ENCODE assay signal across 8 cellular contexts in genomic region chr21:37563641-37564340, GRCh38.
DNase-seq lines count a peak whose midpoint lies in the region; ATAC-seq and TF ChIP-seq lines count a peak whose summit lies in the region.

No MANE protein-coding gene starts in this region.

- no peaks in the 10 kb centered on the region; the same call in 1 of the 2 replicates for H3K79me2 ChIP-seq in DND-41 (ENCODE audit: insufficient read depth, low read length)
- H3K79me2 ChIP-seq in PC-3 (ENCODE audit: low read length): no peaks in the 10 kb centered on the region

- H3K9me3 ChIP-seq in DND-41 (ENCODE audit: insufficient read depth, low read length, severe bottlenecking): no peaks in the 10 kb centered on the region
- no peaks in the 10 kb centered on the region for H3K9me3 ChIP-seq in PC-3 (ENCODE audit: low read length)
- no peaks in the 10 kb centered on the region for H3K9me3 ChIP-seq in esophagus squamous epithelium

- peak overlapping the region; percentile 66 for H3K9ac ChIP-seq in DND-41 (ENCODE audit: low read depth, low read length)
- H3K9ac ChIP-seq in PC-3 (ENCODE audit: low read length): peak overlapping the region; percentile 91

- peaks cover 32% of the 10 kb centered on the region for H3K4me1 ChIP-seq in DND-41 (ENCODE audit: insufficient read depth, low read length)
- peaks cover 22% of the 10 kb centered on the region for H3K4me1 ChIP-seq in PC-3 (ENCODE audit: insufficient read depth, low read length)
- peaks cover 0 to 29% (median 8%) of the 10 kb centered on the region in 3 donors for H3K4me1 ChIP-seq in esophagus squamous epithelium

- CTCF ChIA-PET in PC-3 (lab: Charles Lee): interaction anchor here (0.6 to 1.6 kb wide), 3 partner anchors 19 to 57 kb away, joined by 3 to 6 read pairs (median 4); no protein-coding TSS in a partner anchor

- H3K27ac Mint-ChIP-seq in activated T-cell treated with anti-CD3 and anti-CD28 coated beads, Interleukin-2, amount 50 U/mL, for 72 hours: peak overlapping the region; percentile 98
- peak overlapping the region; percentile 86 to 96 (median 94) for H3K27ac Mint-ChIP-seq in naive B cell
- peak overlapping the region; percentile 98 for H3K27ac Mint-ChIP-seq in stimulated activated naive B cell treated with anti-CD40 and anti-IgM and Interleukin-4, amounts not matched to agents 10 μg/mL and 1 μg/mL and 100 μg/mL, for 72 hours

- no peaks in the 10 kb centered on the region for H3F3A ChIP-seq in PC-3 (ENCODE audit: low read length, unreplicated experiment)

- peak in 2 of 4 donors; percentile 41 to 68 for TF ChIP-seq POLR2A in esophagus squamous epithelium (IDR thresholded peaks at IDR 0.05)

- no TSS peak for BruUV-seq in PC-3 (replicated peaks; lab: Mats Ljungman, UMichigan)

- H3K27me3 ChIP-seq in DND-41 (ENCODE audit: insufficient read depth, low read length, poor library complexity) (no peaks in the 10 kb centered on the region), PC-3 (ENCODE audit: low read length) (no peaks in the 10 kb centered on the region), esophagus squamous epithelium (no peaks in the 10 kb centered on the region)

- POLR2A ChIA-PET in PC-3 (lab: Charles Lee; ENCODE audit: unreplicated experiment): interaction anchor here (0.6 to 1.0 kb wide), 14 partner anchors 31 to 641 kb away, joined by 3 to 13 read pairs (median 4); partner anchors contain the start of genes DYRK1A and VPS26C

- H3K27ac ChIP-seq in DND-41 (ENCODE audit: low read length) (peak overlapping the region; percentile 82), PC-3 (ENCODE audit: low read length) (peak overlapping the region; percentile 98), esophagus squamous epithelium (peak overlapping the region; percentile 82 to 96 (median 92))

- peak overlapping the region; percentile 95 to 97 for H3K4me3 Mint-ChIP-seq in activated T-cell treated with anti-CD3 and anti-CD28 coated beads, Interleukin-2, amount 50 U/mL, for 72 hours
- peak overlapping the region; percentile 90 to 98 (median 96) for H3K4me3 Mint-ChIP-seq in naive B cell
- H3K4me3 Mint-ChIP-seq in stimulated activated naive B cell treated with anti-CD40 and anti-IgM and Interleukin-4, amounts not matched to agents 10 μg/mL and 1 μg/mL and 100 μg/mL, for 72 hours: peak overlapping the region; percentile 92 to 95

- no peaks in the 10 kb centered on the region for H3K9me2 ChIP-seq in PC-3 (replicated peaks; ENCODE audit: low read length)

- H3K36me3 Mint-ChIP-seq in activated T-cell treated with anti-CD3 and anti-CD28 coated beads, Interleukin-2, amount 50 U/mL, for 72 hours (ENCODE audit: insufficient read depth in 2 of 2): no peaks in the 10 kb centered on the region
- peaks cover 0 to 3% of the 10 kb centered on the region in 2 donors for H3K36me3 Mint-ChIP-seq in naive B cell
- H3K36me3 Mint-ChIP-seq in stimulated activated naive B cell treated with anti-CD40 and anti-IgM and Interleukin-4, amounts not matched to agents 10 μg/mL and 1 μg/mL and 100 μg/mL, for 72 hours: peaks cover 0 to 4% of the 10 kb centered on the region in 2 donors

- H3K4me3 ChIP-seq in DND-41 (ENCODE audit: low read depth in 1 of 2, low read length in 2 of 2) (peak overlapping the region; percentile 33 to 78; a peak in 3 of 4 replicates), PC-3 (ENCODE audit: low read length) (peak overlapping the region; percentile 70), esophagus squamous epithelium (peak overlapping the region; percentile 49 to 88 (median 68))

- H4K20me1 ChIP-seq in DND-41 (ENCODE audit: insufficient read depth, low read length) (no peaks in the 10 kb centered on the region), PC-3 (ENCODE audit: low read length) (no peaks in the 10 kb centered on the region)

- DNase-seq in DND-41 (peak; percentile 92), KBM-7 (peak; percentile 89), PC-3 (peak; percentile 96), esophagus squamous epithelium (lab: John Stamatoyannopoulos, UW) (peak; percentile 54), naive B cell (peak; percentile 92)
- DNase-seq in activated T-cell treated with anti-CD3 and anti-CD28 coated beads, Interleukin-2, amount 50 U/mL, for 72 hours: peak; percentile 95
- DNase-seq in stimulated activated naive B cell treated with anti-CD40 and anti-IgM and Interleukin-4, amounts not matched to agents 10 μg/mL and 1 μg/mL and 100 μg/mL, for 72 hours: peak; percentile 89

- TF ChIP-seq CTCF in DND-41 (IDR thresholded peaks at IDR 0.05; ENCODE audit: borderline replicate concordance, extremely low read depth, low read length, poor library complexity, severe bottlenecking) (peak; percentile 68), PC-3 (conservative IDR thresholded peaks at IDR 0.05; ENCODE audit: low read depth, low read length) (peak; percentile 44; the same call in 1 of the 2 replicates), esophagus squamous epithelium (IDR thresholded peaks at IDR 0.05) (peak; percentile 35 to 57 (median 46))

- no peaks in the 10 kb centered on the region for H3K27me3 Mint-ChIP-seq in activated T-cell treated with anti-CD3 and anti-CD28 coated beads, Interleukin-2, amount 50 U/mL, for 72 hours (ENCODE audit: low read depth)
- peaks cover 0 to 6% (median 0%) of the 10 kb centered on the region in 3 donors for H3K27me3 Mint-ChIP-seq in naive B cell
- peaks cover 0 to 4% of the 10 kb centered on the region in 2 donors for H3K27me3 Mint-ChIP-seq in stimulated activated naive B cell treated with anti-CD40 and anti-IgM and Interleukin-4, amounts not matched to agents 10 μg/mL and 1 μg/mL and 100 μg/mL, for 72 hours

- in situ Hi-C loops in KBM-7 (cut with MboI; ENCODE audit: low pct_unique_long_range_greater_than_20kb, low sequenced_read_pairs): no loop called here

- H3K9me3 Mint-ChIP-seq in activated T-cell treated with anti-CD3 and anti-CD28 coated beads, Interleukin-2, amount 50 U/mL, for 72 hours: no peaks in the 10 kb centered on the region
- H3K9me3 Mint-ChIP-seq in naive B cell: peaks cover 0 to 3% (median 1%) of the 10 kb centered on the region in 7 donors
- H3K9me3 Mint-ChIP-seq in stimulated activated naive B cell treated with anti-CD40 and anti-IgM and Interleukin-4, amounts not matched to agents 10 μg/mL and 1 μg/mL and 100 μg/mL, for 72 hours: peaks cover 1 to 2% of the 10 kb centered on the region in 2 donors

- H2AFZ ChIP-seq in DND-41 (ENCODE audit: low read depth, low read length): peak overlapping the region; percentile 96
- H2AFZ ChIP-seq in PC-3 (ENCODE audit: low read length): peak overlapping the region; percentile 91

- H3K4me2 ChIP-seq in DND-41 (ENCODE audit: insufficient read depth, low read length) (peak overlapping the region; percentile 95), PC-3 (ENCODE audit: low read length) (peak overlapping the region; percentile 94)

- peak; percentile 87 for ATAC-seq in DND-41 (ENCODE audit: insufficient read depth, low read depth)
- peak; percentile 83 for ATAC-seq in GM21723 (IDR thresholded peaks at IDR 0.05; ENCODE audit: unreplicated experiment)
- peak; percentile 89 for ATAC-seq in PC-3
- peak; percentile 84 to 85 for ATAC-seq in activated T-cell treated with anti-CD3 and anti-CD28 coated beads, Interleukin-2, amount 50 U/mL, for 72 hours (replicated peaks in 1 of 2)
- ATAC-seq in naive B cell (ENCODE audit: low read depth in 2 of 2): peak; percentile 94 to 96
- peak; percentile 92 to 95 for ATAC-seq in stimulated activated naive B cell treated with anti-CD40 and anti-IgM and Interleukin-4, amounts not matched to agents 10 μg/mL and 1 μg/mL and 100 μg/mL, for 72 hours (replicated peaks)

- no peaks in the 10 kb centered on the region for H3K36me3 ChIP-seq in DND-41 (ENCODE audit: insufficient read depth, low read length)
- H3K36me3 ChIP-seq in PC-3 (ENCODE audit: low read depth, low read length): no peaks in the 10 kb centered on the region
- no peaks in the 10 kb centered on the region for H3K36me3 ChIP-seq in esophagus squamous epithelium

- peaks cover 26% of the 10 kb centered on the region for H3K4me1 Mint-ChIP-seq in activated T-cell treated with anti-CD3 and anti-CD28 coated beads, Interleukin-2, amount 50 U/mL, for 72 hours (ENCODE audit: low read depth)
- peaks cover 15 to 28% (median 25%) of the 10 kb centered on the region in 3 donors for H3K4me1 Mint-ChIP-seq in naive B cell
- peaks cover 11 to 28% of the 10 kb centered on the region in 2 donors for H3K4me1 Mint-ChIP-seq in stimulated activated naive B cell treated with anti-CD40 and anti-IgM and Interleukin-4, amounts not matched to agents 10 μg/mL and 1 μg/mL and 100 μg/mL, for 72 hours

- intact Hi-C loops in PC-3 (cut with micrococcal nuclease) (loop anchor here (1.0 to 5.0 kb wide), 4 partner anchors 31 to 296 kb away; partner anchors contain the start of gene VPS26C), esophagus squamous epithelium (cut with DNase I) (no loop called here)

- 2% methylated on average over 6 to 7 of the region's 67 CpGs for WGBS in esophagus squamous epithelium, 2 donors

Comparison
In these comparisons a context has a peak if more than half of its experiments do, and no peak if none do; other contexts are left out.
1. Peak in every context shown above with its lines: DNase-seq, ATAC-seq, H3K4me3 ChIP-seq and H3K27ac ChIP-seq.